In genomic region chr11:65422633-65423515, GRCh38 we compare ENCODE assay signal across 8 cellular contexts. TPM values are rescaled to one million over a fixed set of nuclear protein-coding genes. Genes with fewer than 3 reads are reported as not detected.
DNase-seq lines count a peak whose midpoint lies in the region; ATAC-seq and TF ChIP-seq lines count a peak whose summit lies in the region.

TSS of gene NEAT1 (plus strand) at chr11:65422798.

- no peaks in the 10 kb centered on the region for H3K27me3 Mint-ChIP-seq in nephron (ENCODE audit: low read depth)

- peak; percentile 2 for ATAC-seq in stimulated activated naive CD8-positive, alpha-beta T cell treated with anti-CD3 and anti-CD28 coated beads, Interleukin-15, Interleukin-2, amounts not matched to agents 100 U/mL and 50 U/mL, for 24 hours
- ATAC-seq in GM21717 (IDR thresholded peaks at IDR 0.05; ENCODE audit: unreplicated experiment), result no peak

- H3K36me3 Mint-ChIP-seq in nephron (ENCODE audit: low read depth), result peaks cover 26% of the 10 kb centered on the region

- DNase-seq in DMS 273 treated with DMSO at 0.1 percent for 48 hours (lab: John Stamatoyannopoulos, UW), result peak; percentile 42
- peak; percentile 95 for DNase-seq in HT-29 (ENCODE audit: low spot score)
- DNase-seq in SHP77 (lab: John Stamatoyannopoulos, UW), result peak; percentile 81 to 86
- peak; percentile 91 for DNase-seq in activated T-helper 9 cell treated with anti-CD3 and anti-CD28 coated beads, Interleukin-2, amount 50 U/mL, for 16 hours (ENCODE audit: low read depth)
- DNase-seq in fibroblast of peridontal ligament (ENCODE audit: extremely low read depth), result peak; percentile 97
- DNase-seq in stimulated activated naive CD8-positive, alpha-beta T cell treated with anti-CD3 and anti-CD28 coated beads, Interleukin-15, Interleukin-2, amounts not matched to agents 100 U/mL and 50 U/mL, for 24 hours, result peak; percentile 98

- TF ChIP-seq CTCF in nephron (IDR thresholded peaks at IDR 0.05; ENCODE audit: unreplicated experiment in 3 of 3), result no peak

- H3K27ac Mint-ChIP-seq in nephron, result peak within 1 kb of the TSS; percentile 99 to 100 (median 99)

- no peaks in the 10 kb centered on the region for H3K9me3 Mint-ChIP-seq in nephron

- H3K4me3 Mint-ChIP-seq in nephron, result peak within 1 kb of the TSS; percentile 91 to 99 (median 92)

- H3K4me1 Mint-ChIP-seq in nephron, result peaks cover 85% of the 10 kb centered on the region

RNA-seq across cellular contexts. Expression of gene NEAT1, which starts in this region (rescaled TPM):
- total RNA-seq in HT-29 (2014; rRNA removed; shearing (Covaris generic)), result 50.1 and 61.5 TPM in 2 replicates

Comparison
In these comparisons a context has a peak if more than half of its experiments do, and no peak if none do; other contexts are left out.
1. DNase-seq: peak in every context shown above with its lines; median percentile 98 in stimulated activated naive CD8-positive, alpha-beta T cell treated with anti-CD3 and anti-CD28 coated beads, Interleukin-15, Interleukin-2, amounts not matched to agents 100 U/mL and 50 U/mL, for 24 hours; 97 in fibroblast of peridontal ligament; 95 in HT-29; 91 in activated T-helper 9 cell treated with anti-CD3 and anti-CD28 coated beads, Interleukin-2, amount 50 U/mL, for 16 hours; 84 in SHP77; 42 in DMS 273 treated with DMSO at 0.1 percent for 48 hours.